ENCODE assay signal across 26 cellular contexts in genomic region chr10:131116216-131117005, GRCh38.
"Had no signal": no experiment of that assay in that cellular context is flagged by ENCODE, and none has a peak within 500 bp of the region (broad histone marks: within the 10 kb centered on the region; RNA-seq: fewer than 3 reads in every experiment).

No MANE protein-coding gene starts in this region.

- H3K4me3 Mint-ChIP-seq: dendritic cell treated with granulocyte-macrophage colony-stimulating factor and Interleukin-4, amounts not matched to agents 40 ng/mL and 50 ng/mL, for 4 days; mesothelial cell of epicardium; naive B cell; natural killer cell treated with Interleukin-12 subunit alpha and Interleukin-12 subunit beta and Interleukin-15 and Interleukin-18, amount 100 ng/mL, for 72 hours; neural crest cell; stimulated activated effector memory CD8-positive, alpha-beta T cell treated with anti-CD3 and anti-CD28 coated beads, Interleukin-12 subunit alpha, Interleukin-12 subunit beta, amount 100 ng/mL, for 72 hours had no signal

- H3K4me3 ChIP-seq: esophagus muscularis mucosa, gastroesophageal sphincter, heart left ventricle, hepatocyte, left lung, mucosa of descending colon, prostate gland, sigmoid colon, testis, tibial artery, upper lobe of left lung had no signal

- H3K27me3 Mint-ChIP-seq: dendritic cell treated with granulocyte-macrophage colony-stimulating factor and Interleukin-4, amounts not matched to agents 40 ng/mL and 50 ng/mL, for 4 days; naive B cell; natural killer cell treated with Interleukin-12 subunit alpha and Interleukin-12 subunit beta and Interleukin-15 and Interleukin-18, amount 100 ng/mL, for 72 hours had no signal

- H3K9me3 Mint-ChIP-seq: dendritic cell treated with granulocyte-macrophage colony-stimulating factor and Interleukin-4, amounts not matched to agents 40 ng/mL and 50 ng/mL, for 4 days; mesothelial cell of epicardium; natural killer cell treated with Interleukin-12 subunit alpha and Interleukin-12 subunit beta and Interleukin-15 and Interleukin-18, amount 100 ng/mL, for 72 hours; neural crest cell had no signal

- H3K4me1 Mint-ChIP-seq: naive B cell; stimulated activated effector memory CD8-positive, alpha-beta T cell treated with anti-CD3 and anti-CD28 coated beads, Interleukin-12 subunit alpha, Interleukin-12 subunit beta, amount 100 ng/mL, for 72 hours had no signal

- H3K36me3 Mint-ChIP-seq: mesothelial cell of epicardium; naive B cell; natural killer cell treated with Interleukin-12 subunit alpha and Interleukin-12 subunit beta and Interleukin-15 and Interleukin-18, amount 100 ng/mL, for 72 hours; stimulated activated effector memory CD8-positive, alpha-beta T cell treated with anti-CD3 and anti-CD28 coated beads, Interleukin-12 subunit alpha, Interleukin-12 subunit beta, amount 100 ng/mL, for 72 hours had no signal

- H3K27me3 ChIP-seq: esophagus muscularis mucosa, foreskin keratinocyte, gastroesophageal sphincter, hepatocyte, left lung, sigmoid colon, testis, tibial artery, upper lobe of left lung had no signal

- H2AFZ ChIP-seq: hepatocyte had no signal

- H3K4me2 ChIP-seq: hepatocyte had no signal

- H3K27ac Mint-ChIP-seq: dendritic cell treated with granulocyte-macrophage colony-stimulating factor and Interleukin-4, amounts not matched to agents 40 ng/mL and 50 ng/mL, for 4 days; mesothelial cell of epicardium; naive B cell; natural killer cell treated with Interleukin-12 subunit alpha and Interleukin-12 subunit beta and Interleukin-15 and Interleukin-18, amount 100 ng/mL, for 72 hours; stimulated activated effector memory CD8-positive, alpha-beta T cell treated with anti-CD3 and anti-CD28 coated beads, Interleukin-12 subunit alpha, Interleukin-12 subunit beta, amount 100 ng/mL, for 72 hours had no signal

- H3K9me3 ChIP-seq: esophagus muscularis mucosa, gastroesophageal sphincter, heart left ventricle, left lung, mucosa of descending colon, prostate gland, sigmoid colon, testis, tibial artery, upper lobe of left lung had no signal

- H3K4me1 ChIP-seq: esophagus muscularis mucosa, foreskin keratinocyte, gastroesophageal sphincter, heart left ventricle, left lung, prostate gland, sigmoid colon, testis, tibial artery, upper lobe of left lung had no signal

- DNase-seq: effector memory CD4-positive, alpha-beta T cell; foreskin keratinocyte; heart left ventricle; left cardiac atrium; mesenchymal stem cell; mucosa of descending colon; naive B cell; right cardiac atrium; sigmoid colon; stimulated activated CD4-positive, alpha-beta T cell treated with anti-CD3 and anti-CD28 coated beads, Interleukin-2, amount 100 ng/mL, for 24 hours; stimulated activated CD4-positive, alpha-beta T cell treated with anti-CD3 and anti-CD28 coated beads, Interleukin-4, amount 100 ng/mL, for 24 hours; stimulated activated naive CD4-positive, alpha-beta T cell treated with Interleukin-2 at 50 U/mL for 16 hours; substantia nigra; testis; tibial artery; upper lobe of left lung had no signal

- ATAC-seq: foreskin keratinocyte; gastroesophageal sphincter; heart left ventricle; left cardiac atrium; left lung; mucosa of descending colon; right cardiac atrium; stimulated activated effector memory CD8-positive, alpha-beta T cell treated with anti-CD3 and anti-CD28 coated beads, Interleukin-12 subunit alpha, Interleukin-12 subunit beta, amount 100 ng/mL, for 72 hours had no signal

- H3K36me3 ChIP-seq: esophagus muscularis mucosa, gastroesophageal sphincter, heart left ventricle, left lung, prostate gland, sigmoid colon, tibial artery, upper lobe of left lung had no signal

- H3K79me2 ChIP-seq: hepatocyte had no signal

- H3K27ac ChIP-seq: esophagus muscularis mucosa, foreskin keratinocyte, gastroesophageal sphincter, heart left ventricle, hepatocyte, left lung, prostate gland, sigmoid colon, testis, tibial artery, upper lobe of left lung had no signal
